In genomic region chr11:133318221-133318620, GRCh38 we compare ENCODE assay signal across 25 cellular contexts.
DNase-seq lines count a peak whose midpoint lies in the region; ATAC-seq, FAIRE-seq and TF ChIP-seq lines count a peak whose summit lies in the region.
"Had no signal": no experiment of that assay in that cellular context is flagged by ENCODE, and none has a peak within 500 bp of the region (broad histone marks: within the 10 kb centered on the region; RNA-seq: fewer than 3 reads in every experiment).

No MANE protein-coding gene starts in this region.

- H4K91ac ChIP-seq in H1 (replicated peaks; ENCODE audit: insufficient read length, low read length) = no peak overlapping the region

- H3K18ac ChIP-seq in H1 (ENCODE audit: extremely low read depth, low read length) (no peak overlapping the region), mesendoderm (ENCODE audit: low read length) (no peak overlapping the region)

- H3K27ac ChIP-seq in H1 (ENCODE audit: low read depth, low read length) (no peak overlapping the region), iPS DF 6.9 (ENCODE audit: low read length) (no peak overlapping the region), mesendoderm (ENCODE audit: low read depth, low read length) (no peak overlapping the region), A673 (ENCODE audit: low read depth, low read length, poor library complexity, severe bottlenecking) (no peak overlapping the region)
- H3K27ac ChIP-seq: BLaER1 treated with 17β-estradiol and CSF1 and Interleukin-3, amounts not matched to agents 10 nM and 100 nM had no signal

- H2BK120ac ChIP-seq in H1 (replicated peaks; ENCODE audit: low read depth, low read length) (peak overlapping the region; percentile 66), mesendoderm (ENCODE audit: low read depth, low read length) (no peak overlapping the region)

- H4K5ac ChIP-seq in H1 (ENCODE audit: insufficient read length, low read depth, low read length) = no peak overlapping the region
- H4K5ac ChIP-seq in mesendoderm (ENCODE audit: low read length) = no peak overlapping the region

- DNase-seq in activated naive CD4-positive, alpha-beta T cell treated with anti-CD3 and anti-CD28 coated beads, Interleukin-2, amount 10 ng/mL, durations not matched to agents 7 days and 5 days = no peak
- DNase-seq in activated naive CD4-positive, alpha-beta T cell treated with anti-CD3 and anti-CD28 coated beads, Interleukin-2, amount 50 U/mL, for 72 hours (ENCODE audit: low spot score in 2 of 2) = no peak
- DNase-seq in H1 (ENCODE audit: low read depth in 1 of 2, low spot score in 2 of 2) (no peak), iPS DF 6.9 (ENCODE audit: low read depth, low spot score) (peak; percentile 43), mesendoderm (peak; percentile 74), A673 (ENCODE audit: low spot score) (no peak), NCI-H446 treated with DMSO at 0.1 percent for 48 hours (lab: John Stamatoyannopoulos, UW) (no peak)
- DNase-seq: 8988T; Calu3; CD8-positive, alpha-beta T cell; DMS 273 treated with DMSO at 0.1 percent for 48 hours; DMS53; DND-41; EL; HFFc6; IMR-90 had no signal

- no peaks in the 10 kb centered on the region for H3K27me3 Mint-ChIP-seq in activated naive CD4-positive, alpha-beta T cell treated with anti-CD3 and anti-CD28 coated beads, Interleukin-2, amount 10 ng/mL, durations not matched to agents 7 days and 5 days
- H3K27me3 Mint-ChIP-seq: B cell had no signal

- no peak overlapping the region for H3K9ac ChIP-seq in H1 (replicated peaks in 1 of 4; ENCODE audit: extremely low read depth in 1 of 4, low read depth in 3 of 4, low read length in 3 of 4)
- no peak overlapping the region for H3K9ac ChIP-seq in mesendoderm (ENCODE audit: low read length)
- H3K9ac ChIP-seq: BLaER1 treated with 17β-estradiol and CSF1 and Interleukin-3, amounts not matched to agents 10 nM and 100 nM had no signal

- H3K27ac Mint-ChIP-seq in activated naive CD4-positive, alpha-beta T cell treated with anti-CD3 and anti-CD28 coated beads, Interleukin-2, amount 10 ng/mL, durations not matched to agents 7 days and 5 days = peak overlapping the region; percentile 31
- no peak overlapping the region for H3K27ac Mint-ChIP-seq in activated naive CD4-positive, alpha-beta T cell treated with anti-CD3 and anti-CD28 coated beads, Interleukin-2, amount 50 U/mL, for 72 hours
- H3K27ac Mint-ChIP-seq: B cell; CD8-positive, alpha-beta T cell; HFFc6 had no signal

- no peak overlapping the region; the same call in 1 of the 2 replicates for H2BK20ac ChIP-seq in H1 (ENCODE audit: low read length)

- intact Hi-C loops in A673 (cut with micrococcal nuclease; ENCODE audit: unreplicated experiment) = no loop called here

- no peaks in the 10 kb centered on the region for H3K9me3 Mint-ChIP-seq in activated naive CD4-positive, alpha-beta T cell treated with anti-CD3 and anti-CD28 coated beads, Interleukin-2, amount 10 ng/mL, durations not matched to agents 7 days and 5 days
- peaks cover 0 to 7% of the 10 kb centered on the region in 2 donors for H3K9me3 Mint-ChIP-seq in activated naive CD4-positive, alpha-beta T cell treated with anti-CD3 and anti-CD28 coated beads, Interleukin-2, amount 50 U/mL, for 72 hours

- TF ChIP-seq RAD21 in H1 (IDR thresholded peaks at IDR 0.05 in 1 of 2, conservative IDR thresholded peaks at IDR 0.05 in 1 of 2; ENCODE audit: low read depth in 2 of 2, low read length in 2 of 2) = no peak

- WGBS in H1 (ENCODE audit: extremely low coverage in 1 of 2, insufficient coverage in 1 of 2, insufficient read length in 1 of 2, insufficient replicate concordance in 2 of 2, low coverage in 1 of 2, low lambda C conversion rate in 2 of 2, missing lambda C conversion rate in 1 of 2), 2 experiments = 59% methylated on average over 5 of the region's 5 CpGs; no CpG with 5 or more reads in 1 of the 2 experiments
- WGBS in iPS DF 6.9 (ENCODE audit: insufficient coverage, insufficient read length) = no CpG with 5 or more reads among the region's 5 CpGs
- WGBS in mesendoderm (ENCODE audit: extremely low coverage, insufficient coverage, low lambda C conversion rate) = no CpG with 5 or more reads among the region's 5 CpGs

- H3K4me2 ChIP-seq in H1 (ENCODE audit: insufficient read depth in 1 of 2, low read depth in 2 of 2, low read length in 2 of 2) = no peak overlapping the region
- H3K4me2 ChIP-seq in mesendoderm (ENCODE audit: low read length) = no peak overlapping the region
- H3K4me2 ChIP-seq: BLaER1 treated with 17β-estradiol and CSF1 and Interleukin-3, amounts not matched to agents 10 nM and 100 nM had no signal

- TF ChIP-seq EP300 in H1 (IDR thresholded peaks at IDR 0.05; ENCODE audit: borderline replicate concordance in 1 of 2, low read depth in 2 of 2, low read length in 2 of 2) = no peak

- no peak overlapping the region for H3K56ac ChIP-seq in H1 (replicated peaks; ENCODE audit: insufficient read length, low read depth, low read length)
- no peak overlapping the region for H3K56ac ChIP-seq in mesendoderm (ENCODE audit: low read length)

- BruUV-seq in A673 (replicated peaks; lab: Mats Ljungman, UMichigan) = no TSS peak

- H3K23ac ChIP-seq in H1 (ENCODE audit: insufficient read length) (no peak overlapping the region), mesendoderm (ENCODE audit: low read length) (no peak overlapping the region)

- H3K79me1 ChIP-seq in H1 (ENCODE audit: low read depth, low read length) (no peaks in the 10 kb centered on the region), mesendoderm (ENCODE audit: low read length) (no peaks in the 10 kb centered on the region)

- H3K14ac ChIP-seq in H1 (ENCODE audit: insufficient read length) = no peak overlapping the region

- CTCF ChIA-PET in activated naive CD4-positive, alpha-beta T cell treated with anti-CD3 and anti-CD28 coated beads, Interleukin-2, amount 10 ng/mL, durations not matched to agents 7 days and 5 days (lab: Charles Lee) = no interaction called here
- CTCF ChIA-PET in H1 (lab: Charles Lee; ENCODE audit: partially characterized antibody) = interaction anchor here (1.5 kb wide), 1 partner anchor 239 kb away, joined by 3 read pairs; no protein-coding TSS in a partner anchor
- CTCF ChIA-PET in A673 (lab: Charles Lee) = no interaction called here

- H2BK5ac ChIP-seq in H1 (ENCODE audit: low read depth, low read length) = no peak overlapping the region
- H2BK5ac ChIP-seq in mesendoderm (ENCODE audit: low read length) = no peak overlapping the region

- no peaks in the 10 kb centered on the region for H3K36me3 ChIP-seq in H1 (ENCODE audit: control insufficient read depth in 2 of 4, insufficient read depth in 4 of 4, low read length in 3 of 4)
- H3K36me3 ChIP-seq in iPS DF 6.9 (ENCODE audit: control insufficient read depth, insufficient read depth, low read length) = no peaks in the 10 kb centered on the region
- H3K36me3 ChIP-seq in mesendoderm (ENCODE audit: control insufficient read depth, insufficient read depth, low read length) = no peaks in the 10 kb centered on the region
- no peaks in the 10 kb centered on the region for H3K36me3 ChIP-seq in A673 (ENCODE audit: insufficient read depth, low read length, poor library complexity, severe bottlenecking)
- H3K36me3 ChIP-seq: BLaER1 treated with 17β-estradiol and CSF1 and Interleukin-3, amounts not matched to agents 10 nM and 100 nM had no signal

- H3K4me3 Mint-ChIP-seq in activated naive CD4-positive, alpha-beta T cell treated with anti-CD3 and anti-CD28 coated beads, Interleukin-2, amount 10 ng/mL, durations not matched to agents 7 days and 5 days = no peak overlapping the region
- H3K4me3 Mint-ChIP-seq: B cell; CD8-positive, alpha-beta T cell; HFFc6 had no signal

- H2BK15ac ChIP-seq in H1 (ENCODE audit: low read length) (no peak overlapping the region), mesendoderm (replicated peaks; ENCODE audit: low read depth) (no peak overlapping the region)

- no peak overlapping the region; the same call in 1 of the 2 replicates for H2BK12ac ChIP-seq in H1 (ENCODE audit: low read depth, low read length)

- peak overlapping the region; percentile 77 for H2AFZ ChIP-seq in H1 (ENCODE audit: low read length)

- H2AK5ac ChIP-seq in H1 (ENCODE audit: low read depth, low read length) (no peak overlapping the region), mesendoderm (ENCODE audit: low read length) (no peak overlapping the region)

- no peaks in the 10 kb centered on the region for H3K4me1 Mint-ChIP-seq in activated naive CD4-positive, alpha-beta T cell treated with anti-CD3 and anti-CD28 coated beads, Interleukin-2, amount 10 ng/mL, durations not matched to agents 7 days and 5 days
- H3K4me1 Mint-ChIP-seq: B cell had no signal

- ATAC-seq in activated naive CD4-positive, alpha-beta T cell treated with anti-CD3 and anti-CD28 coated beads, Interleukin-2, amount 50 U/mL, for 72 hours = no peak
- ATAC-seq in GM18867 (IDR thresholded peaks at IDR 0.05; ENCODE audit: unreplicated experiment) = no peak
- ATAC-seq: CD8-positive, alpha-beta T cell; HCT116; K562 had no signal

- H4K8ac ChIP-seq in H1 (ENCODE audit: extremely low read depth, insufficient read depth, low read length) = no peak overlapping the region
- H4K8ac ChIP-seq in mesendoderm (ENCODE audit: low read depth, low read length) = no peak overlapping the region

- no peaks in the 10 kb centered on the region for H3K36me3 Mint-ChIP-seq in activated naive CD4-positive, alpha-beta T cell treated with anti-CD3 and anti-CD28 coated beads, Interleukin-2, amount 10 ng/mL, durations not matched to agents 7 days and 5 days
- no peaks in the 10 kb centered on the region for H3K36me3 Mint-ChIP-seq in activated naive CD4-positive, alpha-beta T cell treated with anti-CD3 and anti-CD28 coated beads, Interleukin-2, amount 50 U/mL, for 72 hours
- H3K36me3 Mint-ChIP-seq: CD8-positive, alpha-beta T cell had no signal

- H3K27me3 ChIP-seq in H1 (replicated peaks in 1 of 4; ENCODE audit: control insufficient read depth in 3 of 4, extremely low read depth in 1 of 4, insufficient read depth in 3 of 4, low read length in 3 of 4) = no peaks in the 10 kb centered on the region
- H3K27me3 ChIP-seq in iPS DF 6.9 (ENCODE audit: control insufficient read depth, insufficient read depth, low read length) = no peaks in the 10 kb centered on the region
- H3K27me3 ChIP-seq in mesendoderm (ENCODE audit: insufficient read depth, low read length, poor library complexity) = no peaks in the 10 kb centered on the region
- H3K27me3 ChIP-seq in A673 (replicated peaks; ENCODE audit: insufficient read depth, low read depth, low read length, poor library complexity) = no peaks in the 10 kb centered on the region
- H3K27me3 ChIP-seq: BLaER1 treated with 17β-estradiol and CSF1 and Interleukin-3, amounts not matched to agents 10 nM and 100 nM had no signal

- H3K79me2 ChIP-seq in H1 (ENCODE audit: control insufficient read depth in 1 of 2, insufficient read depth in 2 of 2, low read length in 2 of 2) = no peaks in the 10 kb centered on the region
- no peaks in the 10 kb centered on the region for H3K79me2 ChIP-seq in mesendoderm (ENCODE audit: control insufficient read depth, insufficient read depth, low read length)

- no peak for FAIRE-seq in H1 (lab: Jason Lieb, UNC)
- FAIRE-seq: G401.6, GM12891, GM18507, HTR-8/SVneo, K562 had no signal

- H3K23me2 ChIP-seq in H1 (ENCODE audit: low read depth, low read length) = no peaks in the 10 kb centered on the region

- TF ChIP-seq POLR2A in H1 (IDR thresholded peaks at IDR 0.05; ENCODE audit: control extremely low read depth in 1 of 2, low read depth in 2 of 2, low read length in 2 of 2) = no peak

- no peak overlapping the region for H3K4me3 ChIP-seq in H1 (ENCODE audit: extremely low read depth in 1 of 4, insufficient read depth in 2 of 4, low read depth in 3 of 4, low read length in 4 of 4)
- H3K4me3 ChIP-seq in iPS DF 6.9 (ENCODE audit: low read length) = no peak overlapping the region
- H3K4me3 ChIP-seq in mesendoderm (ENCODE audit: low read length) = no peak overlapping the region
- H3K4me3 ChIP-seq in A673 (ENCODE audit: low read depth, low read length, poor library complexity, severe bottlenecking) = no peak overlapping the region
- H3K4me3 ChIP-seq: BLaER1 treated with 17β-estradiol and CSF1 and Interleukin-3, amounts not matched to agents 10 nM and 100 nM; K562 had no signal

- H4K20me1 ChIP-seq in H1 (replicated peaks in 1 of 2; ENCODE audit: control insufficient read depth in 1 of 2, insufficient read depth in 2 of 2, low read length in 2 of 2) = no peaks in the 10 kb centered on the region
- H4K20me1 ChIP-seq: BLaER1 treated with 17β-estradiol and CSF1 and Interleukin-3, amounts not matched to agents 10 nM and 100 nM had no signal

- H3K9me3 ChIP-seq in H1 (ENCODE audit: insufficient read depth in 2 of 2, low read depth in 1 of 2, low read length in 1 of 2) (no peaks in the 10 kb centered on the region), iPS DF 6.9 (ENCODE audit: control insufficient read depth, insufficient read depth, low read length) (no peaks in the 10 kb centered on the region), A673 (ENCODE audit: low read depth, low read length, poor library complexity, severe bottlenecking) (peaks cover 32% of the 10 kb centered on the region)
- H3K9me3 ChIP-seq: BLaER1 treated with 17β-estradiol and CSF1 and Interleukin-3, amounts not matched to agents 10 nM and 100 nM had no signal

- POLR2A ChIA-PET in H1 (lab: Charles Lee; ENCODE audit: partially characterized antibody) (no interaction called here), A673 (lab: Charles Lee; ENCODE audit: low non-redundant PET) (no interaction called here)

- peaks cover 5 to 11% (median 7%) of the 10 kb centered on the region in 4 experiments; a peak in 6 of 7 replicates for H3K4me1 ChIP-seq in H1 (replicated peaks in 1 of 4; ENCODE audit: control insufficient read depth in 3 of 4, insufficient read depth in 4 of 4, low read length in 3 of 4)
- H3K4me1 ChIP-seq in iPS DF 6.9 (ENCODE audit: control insufficient read depth, insufficient read depth, low read length) = no peaks in the 10 kb centered on the region; the same call in 1 of the 2 replicates
- H3K4me1 ChIP-seq in mesendoderm (ENCODE audit: control insufficient read depth, low read depth, low read length) = peaks cover 3% of the 10 kb centered on the region
- no peaks in the 10 kb centered on the region for H3K4me1 ChIP-seq in A673 (ENCODE audit: insufficient read depth, low read length, poor library complexity, severe bottlenecking)
- H3K4me1 ChIP-seq: BLaER1 treated with 17β-estradiol and CSF1 and Interleukin-3, amounts not matched to agents 10 nM and 100 nM had no signal

- no peak for TF ChIP-seq CTCF in H1 (IDR thresholded peaks at IDR 0.05; ENCODE audit: control extremely low read depth in 1 of 3, insufficient read depth in 1 of 3, low read depth in 1 of 3, low read length in 3 of 3)
- TF ChIP-seq CTCF in A673 (conservative IDR thresholded peaks at IDR 0.05; ENCODE audit: low read depth, low read length) = no peak

- H3K4ac ChIP-seq in H1 (replicated peaks; ENCODE audit: insufficient read length, low read depth, low read length) (no peak overlapping the region), mesendoderm (ENCODE audit: low read depth, low read length) (no peak overlapping the region)

Comparison
In these comparisons a context has a peak if more than half of its experiments do, and no peak if none do; other contexts are left out.
1. DNase-seq: peak in iPS DF 6.9 (single experiment) and mesendoderm (single experiment); none in activated naive CD4-positive, alpha-beta T cell treated with anti-CD3 and anti-CD28 coated beads, Interleukin-2, amount 10 ng/mL, durations not matched to agents 7 days and 5 days (single experiment), activated naive CD4-positive, alpha-beta T cell treated with anti-CD3 and anti-CD28 coated beads, Interleukin-2, amount 50 U/mL, for 72 hours (0 of 2), H1 (0 of 2), A673 (single experiment) and NCI-H446 treated with DMSO at 0.1 percent for 48 hours (single experiment).